In the genomic region with DNA sequence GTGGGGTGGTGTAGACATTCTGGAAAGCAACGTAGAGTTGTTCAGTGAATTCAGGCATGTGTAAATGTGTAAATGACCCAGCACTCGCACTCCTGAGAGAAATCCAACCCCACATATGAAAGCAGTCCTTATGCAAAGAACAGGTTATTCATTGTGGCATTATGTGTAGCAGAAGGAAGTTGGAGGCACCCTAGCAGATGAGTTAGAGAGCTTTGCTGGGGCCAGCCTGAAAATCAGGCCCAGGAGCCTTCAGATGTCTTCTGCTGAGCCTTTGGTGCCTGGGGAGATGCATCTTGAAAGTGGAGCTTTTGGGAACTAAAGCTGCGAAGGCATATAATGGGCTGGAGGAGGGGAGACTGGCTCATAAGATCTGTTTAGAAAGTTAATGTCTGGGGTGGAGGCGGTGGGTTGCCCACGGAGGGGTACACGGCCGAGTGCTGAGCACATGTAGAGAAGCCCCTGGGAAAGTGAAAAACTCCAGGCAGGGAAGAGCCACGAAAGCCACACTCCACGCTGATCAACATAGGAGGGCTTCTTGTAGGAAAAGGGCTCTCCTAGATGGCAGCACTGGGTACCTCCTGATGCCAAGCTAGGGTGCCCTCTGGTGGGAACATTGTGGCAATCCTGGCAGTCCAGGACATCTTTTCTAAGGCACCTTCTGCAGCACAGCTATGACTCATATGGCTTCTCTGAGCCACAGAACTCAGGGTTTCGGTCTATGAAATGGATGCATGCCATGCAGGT, we compare ENCODE assay signal across 9 cellular contexts. TPM values are rescaled to one million over a fixed set of nuclear protein-coding genes. Genes with fewer than 3 reads are reported as not detected.
DNase-seq lines count a peak whose midpoint lies in the region; ATAC-seq lines count a peak whose summit lies in the region.
"Had no signal": no experiment of that assay in that cellular context is flagged by ENCODE, and none has a peak within 500 bp of the region (broad histone marks: within the 10 kb centered on the region; RNA-seq: fewer than 3 reads in every experiment).

No MANE protein-coding gene starts in this region.

- H2BK120ac ChIP-seq in mesenchymal stem cell (ENCODE audit: low read depth, low read length), result no peak overlapping the region

- no peak overlapping the region for H3K14ac ChIP-seq in mesenchymal stem cell (ENCODE audit: low read length in 2 of 2)

- ATAC-seq in GM19455 (IDR thresholded peaks at IDR 0.05; ENCODE audit: unreplicated experiment) (peak; percentile 89), HG03575 (IDR thresholded peaks at IDR 0.05; ENCODE audit: extremely low read depth, insufficient number of reproducible peaks, low FRiP score, unreplicated experiment) (peak; percentile 81)

- no peak overlapping the region for H2AFZ ChIP-seq in mesenchymal stem cell (ENCODE audit: low read depth, low read length)

- H3K9me3 ChIP-seq in CD4-positive, alpha-beta memory T cell (ENCODE audit: control insufficient read depth in 1 of 2, low read length in 2 of 2), result no peaks in the 10 kb centered on the region
- no peaks in the 10 kb centered on the region for H3K9me3 ChIP-seq in effector memory CD4-positive, alpha-beta T cell (ENCODE audit: control insufficient read depth, low read length)
- no peaks in the 10 kb centered on the region for H3K9me3 ChIP-seq in mesenchymal stem cell (ENCODE audit: control insufficient read depth, low read length)

- peaks cover 5 to 7% (median 6%) of the 10 kb centered on the region in 4 donors for H3K4me1 Mint-ChIP-seq in CD4-positive, alpha-beta memory T cell
- H3K4me1 Mint-ChIP-seq in activated CD4-positive, alpha-beta memory T cell treated with anti-CD3 and anti-CD28 coated beads, Interleukin-2, amount 10 ng/mL, durations not matched to agents 7 days and 5 days, result peaks cover 16% of the 10 kb centered on the region

- H3K18ac ChIP-seq in mesenchymal stem cell (ENCODE audit: low read depth in 1 of 2, low read length in 2 of 2), result no peak overlapping the region

- peaks cover 7 to 12% of the 10 kb centered on the region in 2 donors for H3K27me3 Mint-ChIP-seq in CD4-positive, alpha-beta memory T cell
- H3K27me3 Mint-ChIP-seq in activated CD4-positive, alpha-beta memory T cell treated with anti-CD3 and anti-CD28 coated beads, Interleukin-2, amount 10 ng/mL, durations not matched to agents 7 days and 5 days, result peaks cover 34% of the 10 kb centered on the region

- H3K4me2 ChIP-seq in mesenchymal stem cell (ENCODE audit: low read length, poor library complexity, severe bottlenecking), result no peak overlapping the region

- H3K9me3 Mint-ChIP-seq in CD4-positive, alpha-beta memory T cell, result no peaks in the 10 kb centered on the region
- no peaks in the 10 kb centered on the region for H3K9me3 Mint-ChIP-seq in activated CD4-positive, alpha-beta memory T cell treated with anti-CD3 and anti-CD28 coated beads, Interleukin-2, amount 10 ng/mL, durations not matched to agents 7 days and 5 days
- H3K9me3 Mint-ChIP-seq: T-helper 1 cell treated with Interleukin-12 subunit alpha and Interleukin-12 subunit beta and Interleukin-4 antibody, amounts not matched to agents 30 μg/mL and 1 μg/mL, for 36 hours had no signal

- CTCF ChIA-PET in CD4-positive, alpha-beta memory T cell (lab: Charles Lee; ENCODE audit: partially characterized antibody), result interaction anchor here (0.7 to 7.9 kb wide), 35 partner anchors 8 to 558 kb away, joined by 3 to 101 read pairs (median 5); a partner anchor contains a TSS
- CTCF ChIA-PET in activated CD4-positive, alpha-beta memory T cell treated with anti-CD3 and anti-CD28 coated beads, Interleukin-2, amount 10 ng/mL, durations not matched to agents 7 days and 5 days (lab: Charles Lee), result interaction anchor here (0.6 to 3.5 kb wide), 32 partner anchors 8 to 557 kb away, joined by 3 to 34 read pairs (median 4); no protein-coding TSS in a partner anchor

- H3K4me3 Mint-ChIP-seq in CD4-positive, alpha-beta memory T cell, result peak overlapping the region in 1 of 8 donors; percentile 2
- no peak overlapping the region for H3K4me3 Mint-ChIP-seq in activated CD4-positive, alpha-beta memory T cell treated with anti-CD3 and anti-CD28 coated beads, Interleukin-2, amount 10 ng/mL, durations not matched to agents 7 days and 5 days
- H3K4me3 Mint-ChIP-seq: T-helper 1 cell treated with Interleukin-12 subunit alpha and Interleukin-12 subunit beta and Interleukin-4 antibody, amounts not matched to agents 30 μg/mL and 1 μg/mL, for 36 hours had no signal

- no peak overlapping the region for H4K91ac ChIP-seq in mesenchymal stem cell (ENCODE audit: low read length)

- H4K8ac ChIP-seq in mesenchymal stem cell (ENCODE audit: low read length), result no peak overlapping the region

- H2BK15ac ChIP-seq in mesenchymal stem cell (ENCODE audit: low read depth, poor library complexity, severe bottlenecking), result no peak overlapping the region

- no peak overlapping the region for H2BK12ac ChIP-seq in mesenchymal stem cell (ENCODE audit: low read length in 2 of 2)

- no peak overlapping the region for H2AK5ac ChIP-seq in mesenchymal stem cell (ENCODE audit: low read length, severe bottlenecking)

- H3K27ac Mint-ChIP-seq in CD4-positive, alpha-beta memory T cell, result peak overlapping the region in 2 of 7 donors; percentile 36 to 75
- peak overlapping the region; percentile 13 for H3K27ac Mint-ChIP-seq in activated CD4-positive, alpha-beta memory T cell treated with anti-CD3 and anti-CD28 coated beads, Interleukin-2, amount 10 ng/mL, durations not matched to agents 7 days and 5 days
- H3K27ac Mint-ChIP-seq: T-helper 1 cell treated with Interleukin-12 subunit alpha and Interleukin-12 subunit beta and Interleukin-4 antibody, amounts not matched to agents 30 μg/mL and 1 μg/mL, for 36 hours had no signal

- H3K4ac ChIP-seq in mesenchymal stem cell (ENCODE audit: low read depth in 1 of 2, low read length in 2 of 2), result no peak overlapping the region

- intact Hi-C loops in CD4-positive, alpha-beta memory T cell (cut with micrococcal nuclease), result loop anchor here (1.0 to 5.0 kb wide), 5 partner anchors 50 to 545 kb away; no protein-coding TSS in a partner anchor

- peaks cover 3% of the 10 kb centered on the region for H3K4me1 ChIP-seq in CD4-positive, alpha-beta memory T cell (ENCODE audit: insufficient read depth, low read length)
- no peaks in the 10 kb centered on the region for H3K4me1 ChIP-seq in effector memory CD4-positive, alpha-beta T cell (ENCODE audit: control insufficient read depth, insufficient read depth, low read length, poor library complexity, severe bottlenecking)
- no peaks in the 10 kb centered on the region for H3K4me1 ChIP-seq in mesenchymal stem cell (ENCODE audit: control insufficient read depth, insufficient read depth, low read depth, low read length)

- POLR2A ChIA-PET in CD4-positive, alpha-beta memory T cell (lab: Charles Lee; ENCODE audit: partially characterized antibody), result interaction anchor here (0.7 to 1.2 kb wide), 4 partner anchors 32 to 178 kb away, joined by 3 to 5 read pairs (median 3); no protein-coding TSS in a partner anchor
- POLR2A ChIA-PET in activated CD4-positive, alpha-beta memory T cell treated with anti-CD3 and anti-CD28 coated beads, Interleukin-2, amount 10 ng/mL, durations not matched to agents 7 days and 5 days (lab: Charles Lee), result interaction anchor here (0.6 to 1.3 kb wide), 4 partner anchors 25 to 541 kb away, joined by 3 read pairs; no protein-coding TSS in a partner anchor

- no peaks in the 10 kb centered on the region for H3K36me3 Mint-ChIP-seq in CD4-positive, alpha-beta memory T cell
- no peaks in the 10 kb centered on the region for H3K36me3 Mint-ChIP-seq in activated CD4-positive, alpha-beta memory T cell treated with anti-CD3 and anti-CD28 coated beads, Interleukin-2, amount 10 ng/mL, durations not matched to agents 7 days and 5 days (ENCODE audit: low read depth)

- 31% methylated on average over 8 of the region's 10 CpGs for WGBS in mesenchymal stem cell

- no peak overlapping the region for H2BK5ac ChIP-seq in mesenchymal stem cell (ENCODE audit: low read depth, low read length, poor library complexity, severe bottlenecking)

- H3K27me3 ChIP-seq in CD4-positive, alpha-beta memory T cell (ENCODE audit: insufficient read depth, low read length), result no peaks in the 10 kb centered on the region
- H3K27me3 ChIP-seq in effector memory CD4-positive, alpha-beta T cell (replicated peaks; ENCODE audit: control insufficient read depth, insufficient read depth, low read length, poor library complexity, severe bottlenecking), result no peaks in the 10 kb centered on the region
- peaks cover 53 to 87% of the 10 kb centered on the region in 2 experiments for H3K27me3 ChIP-seq in mesenchymal stem cell (ENCODE audit: control insufficient read depth in 1 of 2, insufficient read depth in 1 of 2, low read length in 2 of 2)

- no peak overlapping the region for H3K27ac ChIP-seq in CD4-positive, alpha-beta memory T cell (ENCODE audit: low read depth, low read length)
- H3K27ac ChIP-seq in effector memory CD4-positive, alpha-beta T cell (ENCODE audit: insufficient read depth, low read length, poor library complexity, severe bottlenecking), result no peak overlapping the region
- no peak overlapping the region for H3K27ac ChIP-seq in mesenchymal stem cell (ENCODE audit: low read length, poor library complexity, severe bottlenecking)

- no peak overlapping the region for H3K23ac ChIP-seq in mesenchymal stem cell (ENCODE audit: low read length in 2 of 2)

- H3K4me3 ChIP-seq in CD4-positive, alpha-beta memory T cell (ENCODE audit: low read length in 2 of 2), result no peak overlapping the region
- H3K4me3 ChIP-seq in effector memory CD4-positive, alpha-beta T cell (ENCODE audit: insufficient read depth, low read depth, low read length, poor library complexity, severe bottlenecking), result no peak overlapping the region
- H3K4me3 ChIP-seq in mesenchymal stem cell (ENCODE audit: insufficient read depth in 1 of 2, low read depth in 1 of 2, low read length in 2 of 2), result no peak overlapping the region

- peak; percentile 76 to 84 (median 80) for DNase-seq in CD4-positive, alpha-beta memory T cell
- DNase-seq in NCI-H774 (lab: John Stamatoyannopoulos, UW) (peak; percentile 89), mesenchymal stem cell (peak; percentile 86)
- DNase-seq in activated CD4-positive, alpha-beta memory T cell treated with anti-CD3 and anti-CD28 coated beads, Interleukin-2, amount 10 ng/mL, durations not matched to agents 7 days and 5 days, result peak; percentile 83
- DNase-seq in effector memory CD4-positive, alpha-beta T cell, result peak; percentile 43 to 70 (median 65)
- peak; percentile 58 to 69 for DNase-seq in stimulated activated CD8-positive, alpha-beta memory T cell treated with anti-CD3 and anti-CD28 coated beads, Interleukin-2, amount 100 ng/mL, for 48 hours (ENCODE audit: low read depth in 2 of 2)

- no peaks in the 10 kb centered on the region for H3K79me1 ChIP-seq in mesenchymal stem cell (replicated peaks; ENCODE audit: low read length, poor library complexity, severe bottlenecking)

- H3K9ac ChIP-seq in mesenchymal stem cell (ENCODE audit: low read length), result no peak overlapping the region

- H3K36me3 ChIP-seq in CD4-positive, alpha-beta memory T cell (ENCODE audit: insufficient read depth, low read length), result no peaks in the 10 kb centered on the region
- H3K36me3 ChIP-seq in effector memory CD4-positive, alpha-beta T cell (ENCODE audit: control insufficient read depth, insufficient read depth, low read length), result no peaks in the 10 kb centered on the region
- no peaks in the 10 kb centered on the region for H3K36me3 ChIP-seq in mesenchymal stem cell (ENCODE audit: control insufficient read depth in 1 of 2, insufficient read depth in 2 of 2, low read depth in 1 of 2, low read length in 2 of 2)

RNA-seq across cellular contexts. Expression of a gene that starts 6.1 kb away (rescaled TPM):
- not detected for total RNA-seq in CD4-positive, alpha-beta memory T cell
- polyA plus RNA-seq in CD4-positive, alpha-beta memory T cell, result not detected
- total RNA-seq in activated CD4-positive, alpha-beta memory T cell treated with anti-CD3 and anti-CD28 coated beads, Interleukin-2, amount 10 ng/mL, durations not matched to agents 7 days and 5 days, result not detected
- polyA plus RNA-seq in mesenchymal stem cell (2013, experiment 1 of 2), result not detected
- polyA plus RNA-seq in mesenchymal stem cell (2013, experiment 2 of 2), result not detected

RNA-seq across cellular contexts. Expression of a gene that starts 35.9 kb away (rescaled TPM):
- not detected for total RNA-seq in CD4-positive, alpha-beta memory T cell
- not detected for polyA plus RNA-seq in CD4-positive, alpha-beta memory T cell
- total RNA-seq in activated CD4-positive, alpha-beta memory T cell treated with anti-CD3 and anti-CD28 coated beads, Interleukin-2, amount 10 ng/mL, durations not matched to agents 7 days and 5 days, result not detected
- polyA plus RNA-seq in mesenchymal stem cell (2013, experiment 1 of 2), result not detected
- not detected for polyA plus RNA-seq in mesenchymal stem cell (2013, experiment 2 of 2)

RNA-seq across cellular contexts. Expression of a gene that starts 40.0 kb away (rescaled TPM):
- total RNA-seq in CD4-positive, alpha-beta memory T cell, result not detected
- polyA plus RNA-seq in CD4-positive, alpha-beta memory T cell, result not detected
- not detected for total RNA-seq in activated CD4-positive, alpha-beta memory T cell treated with anti-CD3 and anti-CD28 coated beads, Interleukin-2, amount 10 ng/mL, durations not matched to agents 7 days and 5 days
- not detected for polyA plus RNA-seq in mesenchymal stem cell (2013, experiment 1 of 2)
- not detected for polyA plus RNA-seq in mesenchymal stem cell (2013, experiment 2 of 2)

RNA-seq across cellular contexts. Expression of a gene that starts 52.8 kb away (rescaled TPM):
- total RNA-seq in CD4-positive, alpha-beta memory T cell, result not detected
- not detected for polyA plus RNA-seq in CD4-positive, alpha-beta memory T cell
- total RNA-seq in activated CD4-positive, alpha-beta memory T cell treated with anti-CD3 and anti-CD28 coated beads, Interleukin-2, amount 10 ng/mL, durations not matched to agents 7 days and 5 days, result under 1 TPM; 0.23 to 0.30 TPM
- polyA plus RNA-seq in mesenchymal stem cell (2013, experiment 1 of 2), result 0.01 TPM
- not detected for polyA plus RNA-seq in mesenchymal stem cell (2013, experiment 2 of 2)

RNA-seq across cellular contexts. Expression of a gene that starts 58.2 kb away (rescaled TPM):
- not detected for total RNA-seq in CD4-positive, alpha-beta memory T cell
- not detected for polyA plus RNA-seq in CD4-positive, alpha-beta memory T cell
- not detected for total RNA-seq in activated CD4-positive, alpha-beta memory T cell treated with anti-CD3 and anti-CD28 coated beads, Interleukin-2, amount 10 ng/mL, durations not matched to agents 7 days and 5 days
- not detected for polyA plus RNA-seq in mesenchymal stem cell (2013, experiment 1 of 2)
- not detected for polyA plus RNA-seq in mesenchymal stem cell (2013, experiment 2 of 2)
